31 cellular contexts compared by ENCODE assay signal in the genomic region with DNA sequence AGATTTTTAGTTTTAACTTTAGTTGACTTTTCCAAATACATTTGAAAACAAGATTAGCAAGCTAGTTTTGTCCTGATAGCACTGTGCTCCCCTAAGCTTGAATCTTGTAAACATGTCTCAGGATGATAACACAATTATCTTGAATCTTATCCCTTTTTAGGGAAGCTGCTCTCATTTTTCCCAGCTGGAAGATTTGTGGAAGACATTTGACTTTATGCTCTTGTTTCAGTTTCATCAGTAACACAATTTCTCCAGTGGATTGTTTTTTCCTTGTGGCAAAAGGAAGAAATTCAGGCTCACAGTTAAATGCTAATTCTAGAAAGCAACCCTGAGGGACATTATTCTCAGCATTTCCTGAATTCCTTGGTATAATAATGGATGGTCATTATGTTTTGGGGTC.
DNase-seq lines count a peak whose midpoint lies in the region; ATAC-seq and TF ChIP-seq lines count a peak whose summit lies in the region.
"Had no signal": no experiment of that assay in that cellular context is flagged by ENCODE, and none has a peak within 500 bp of the region (broad histone marks: within the 10 kb centered on the region; RNA-seq: fewer than 3 reads in every experiment).

No MANE protein-coding gene starts in this region.

- no peaks in the 10 kb centered on the region for H3K9me3 ChIP-seq in left ventricle myocardium inferior (replicated peaks)
- no peaks in the 10 kb centered on the region for H3K9me3 ChIP-seq in heart left ventricle
- no peaks in the 10 kb centered on the region for H3K9me3 ChIP-seq in neuron (ENCODE audit: low read length)
- H3K9me3 ChIP-seq: ascending aorta, SJCRH30 had no signal

- H3K27ac ChIP-seq in left ventricle myocardium inferior (replicated peaks) (peak overlapping the region; percentile 46), heart left ventricle (peak overlapping the region in 2 of 12 donors; percentile 3 to 39)
- H3K27ac ChIP-seq: ascending aorta, dorsolateral prefrontal cortex, epithelial cell of prostate, parathyroid adenoma, SJCRH30 had no signal

- peaks cover 0 to 6% (median 4%) of the 10 kb centered on the region in 3 donors for H3K27me3 Mint-ChIP-seq in immature natural killer cell (ENCODE audit: low read depth in 3 of 3)
- H3K27me3 Mint-ChIP-seq: activated CD4-positive, alpha-beta memory T cell treated with anti-CD3 and anti-CD28 coated beads for 36 hours; activated naive CD4-positive, alpha-beta T cell treated with anti-CD3 and anti-CD28 coated beads, Interleukin-2, amount 50 U/mL, for 24 hours; activated T-helper 17 cell treated with anti-CD3 and anti-CD28 coated beads, Interleukin-2, amount 50 U/mL, for 72 hours; central memory CD8-positive, alpha-beta T cell; T-cell had no signal

- intact Hi-C loops in left ventricle myocardium inferior (cut with micrococcal nuclease) (no loop called here), heart left ventricle (cut with DNase I) (no loop called here)

- TF ChIP-seq CTCF in left ventricle myocardium inferior (IDR thresholded peaks at IDR 0.05; ENCODE audit: borderline replicate concordance) (peak; percentile 25), heart left ventricle (IDR thresholded peaks at IDR 0.05) (no peak)

- H3K27ac Mint-ChIP-seq in immature natural killer cell: peak overlapping the region in 1 of 6 donors; percentile 40
- H3K27ac Mint-ChIP-seq: activated CD4-positive, alpha-beta memory T cell treated with anti-CD3 and anti-CD28 coated beads for 36 hours; activated naive CD4-positive, alpha-beta T cell treated with anti-CD3 and anti-CD28 coated beads, Interleukin-2, amount 50 U/mL, for 24 hours; activated T-helper 17 cell treated with anti-CD3 and anti-CD28 coated beads, Interleukin-2, amount 50 U/mL, for 72 hours; natural killer cell; T-cell had no signal

- H3K27me3 ChIP-seq in left ventricle myocardium inferior (ENCODE audit: low read depth) (no peaks in the 10 kb centered on the region), heart left ventricle (no peaks in the 10 kb centered on the region), neuron (ENCODE audit: insufficient read depth, low read length) (no peaks in the 10 kb centered on the region)
- H3K27me3 ChIP-seq: ascending aorta, SJCRH30 had no signal

- peaks cover 5% of the 10 kb centered on the region in 3 donors for H3K36me3 Mint-ChIP-seq in immature natural killer cell
- H3K36me3 Mint-ChIP-seq: activated CD4-positive, alpha-beta memory T cell treated with anti-CD3 and anti-CD28 coated beads for 36 hours; natural killer cell; T-cell had no signal

- H3K4me1 ChIP-seq in left ventricle myocardium inferior (peaks cover 39% of the 10 kb centered on the region), heart left ventricle (peaks cover 0 to 32% (median 7%) of the 10 kb centered on the region in 12 donors), neuron (ENCODE audit: insufficient read depth, low read length) (no peaks in the 10 kb centered on the region)
- H3K4me1 ChIP-seq: ascending aorta, parathyroid adenoma, SJCRH30 had no signal

- in situ Hi-C loops in G401 (cut with HindIII; ENCODE audit: low sequenced_read_pairs): no loop called here

- no peak for TF ChIP-seq POLR2A in heart left ventricle (IDR thresholded peaks at IDR 0.05)

- H2AFZ ChIP-seq in neuron (ENCODE audit: low read depth, low read length): peak overlapping the region; percentile 30
- H2AFZ ChIP-seq: parathyroid adenoma had no signal

- peaks cover 35 to 44% of the 10 kb centered on the region in 2 donors for H3K4me1 Mint-ChIP-seq in immature natural killer cell

- H3K4me3 ChIP-seq in left ventricle myocardium inferior (no peak overlapping the region), heart left ventricle (no peak overlapping the region), neuron (ENCODE audit: low read length) (no peak overlapping the region)
- H3K4me3 ChIP-seq: ascending aorta, dorsolateral prefrontal cortex, SJCRH30 had no signal

- DNase-seq in left ventricle myocardium inferior: no peak
- no peak for DNase-seq in heart left ventricle
- DNase-seq in fibroblast of peridontal ligament (ENCODE audit: extremely low read depth): peak; percentile 61
- no peak for DNase-seq in G401 (ENCODE audit: low spot score)
- no peak for DNase-seq in medulla oblongata (ENCODE audit: extremely low spot score)
- DNase-seq in immature natural killer cell: no peak
- DNase-seq: 8988T; activated CD4-positive, alpha-beta memory T cell treated with anti-CD3 and anti-CD28 coated beads for 36 hours; activated CD8-positive, alpha-beta memory T cell treated with anti-CD3 and anti-CD28 coated beads, Interleukin-2, amount 50 U/mL, for 48 hours; dorsolateral prefrontal cortex; KG1; left cardiac atrium; midbrain; natural killer cell; NCI-H2171; NCI-H524; right cardiac atrium; SJCRH30; stimulated activated CD4-positive, alpha-beta T cell treated with anti-CD3 and anti-CD28 coated beads, Interleukin-12 subunit alpha, Interleukin-12 subunit beta, amount 100 ng/mL, for 4 hours; stimulated activated CD4-positive, alpha-beta T cell treated with anti-CD3 and anti-CD28 coated beads, Interleukin-4, amount 100 ng/mL, for 4 hours; stimulated activated naive CD4-positive, alpha-beta T cell; T-cell had no signal

- H3K36me3 ChIP-seq in left ventricle myocardium inferior (no peaks in the 10 kb centered on the region), heart left ventricle (no peaks in the 10 kb centered on the region), neuron (ENCODE audit: insufficient read depth, low read length) (no peaks in the 10 kb centered on the region)
- H3K36me3 ChIP-seq: ascending aorta, SJCRH30 had no signal

- H3K9me3 Mint-ChIP-seq in immature natural killer cell: no peaks in the 10 kb centered on the region
- H3K9me3 Mint-ChIP-seq: activated CD4-positive, alpha-beta memory T cell treated with anti-CD3 and anti-CD28 coated beads for 36 hours; activated naive CD4-positive, alpha-beta T cell treated with anti-CD3 and anti-CD28 coated beads, Interleukin-2, amount 50 U/mL, for 24 hours; activated T-helper 17 cell treated with anti-CD3 and anti-CD28 coated beads, Interleukin-2, amount 50 U/mL, for 72 hours; central memory CD8-positive, alpha-beta T cell; natural killer cell; T-cell had no signal

- ATAC-seq in heart left ventricle (no peak), GM21390 (IDR thresholded peaks at IDR 0.05; ENCODE audit: unreplicated experiment) (no peak)
- ATAC-seq: activated CD4-positive, CD25-positive, alpha-beta regulatory T cell treated with anti-CD3 and anti-CD28 coated beads, Interleukin-2, amount 50 U/mL, for 24 hours; activated T-helper 17 cell treated with anti-CD3 and anti-CD28 coated beads, Interleukin-2, amount 50 U/mL, for 72 hours; left cardiac atrium; natural killer cell; right cardiac atrium; T-cell had no signal

- H3K4me3 Mint-ChIP-seq in immature natural killer cell: no peak overlapping the region
- H3K4me3 Mint-ChIP-seq: activated CD4-positive, alpha-beta memory T cell treated with anti-CD3 and anti-CD28 coated beads for 36 hours; activated naive CD4-positive, alpha-beta T cell treated with anti-CD3 and anti-CD28 coated beads, Interleukin-2, amount 50 U/mL, for 24 hours; activated T-helper 17 cell treated with anti-CD3 and anti-CD28 coated beads, Interleukin-2, amount 50 U/mL, for 72 hours; central memory CD8-positive, alpha-beta T cell; natural killer cell; T-cell had no signal
